ENCODE assay signal across 1 cellular context in the genomic region with DNA sequence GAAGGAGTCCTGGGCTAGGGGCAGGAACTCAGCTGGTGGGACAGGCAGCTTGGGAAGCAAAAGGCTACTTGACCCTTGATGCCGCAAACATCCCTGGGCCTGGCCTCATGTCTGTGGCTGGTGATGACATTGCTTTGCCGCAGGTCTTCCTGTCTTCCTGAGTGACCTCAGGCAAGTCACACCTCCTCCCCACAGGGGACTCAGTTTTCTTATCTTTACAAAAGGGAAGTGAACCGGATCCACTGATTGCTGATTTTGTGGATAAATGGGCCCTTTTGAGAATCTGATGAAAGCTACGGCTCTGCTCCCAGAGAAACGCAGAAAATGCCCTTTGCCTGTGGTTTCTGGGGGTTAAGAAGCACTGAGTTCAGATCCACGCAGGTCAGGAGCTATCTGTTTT.
TF ChIP-seq lines count a peak whose summit lies in the region.

No MANE protein-coding gene starts in this region.

TF ChIP-seq in K562, 482 proteins besides CTCF, POLR2A, EP300 and RAD21 (continued from another document):
- TF ChIP-seq, protein P1, sequence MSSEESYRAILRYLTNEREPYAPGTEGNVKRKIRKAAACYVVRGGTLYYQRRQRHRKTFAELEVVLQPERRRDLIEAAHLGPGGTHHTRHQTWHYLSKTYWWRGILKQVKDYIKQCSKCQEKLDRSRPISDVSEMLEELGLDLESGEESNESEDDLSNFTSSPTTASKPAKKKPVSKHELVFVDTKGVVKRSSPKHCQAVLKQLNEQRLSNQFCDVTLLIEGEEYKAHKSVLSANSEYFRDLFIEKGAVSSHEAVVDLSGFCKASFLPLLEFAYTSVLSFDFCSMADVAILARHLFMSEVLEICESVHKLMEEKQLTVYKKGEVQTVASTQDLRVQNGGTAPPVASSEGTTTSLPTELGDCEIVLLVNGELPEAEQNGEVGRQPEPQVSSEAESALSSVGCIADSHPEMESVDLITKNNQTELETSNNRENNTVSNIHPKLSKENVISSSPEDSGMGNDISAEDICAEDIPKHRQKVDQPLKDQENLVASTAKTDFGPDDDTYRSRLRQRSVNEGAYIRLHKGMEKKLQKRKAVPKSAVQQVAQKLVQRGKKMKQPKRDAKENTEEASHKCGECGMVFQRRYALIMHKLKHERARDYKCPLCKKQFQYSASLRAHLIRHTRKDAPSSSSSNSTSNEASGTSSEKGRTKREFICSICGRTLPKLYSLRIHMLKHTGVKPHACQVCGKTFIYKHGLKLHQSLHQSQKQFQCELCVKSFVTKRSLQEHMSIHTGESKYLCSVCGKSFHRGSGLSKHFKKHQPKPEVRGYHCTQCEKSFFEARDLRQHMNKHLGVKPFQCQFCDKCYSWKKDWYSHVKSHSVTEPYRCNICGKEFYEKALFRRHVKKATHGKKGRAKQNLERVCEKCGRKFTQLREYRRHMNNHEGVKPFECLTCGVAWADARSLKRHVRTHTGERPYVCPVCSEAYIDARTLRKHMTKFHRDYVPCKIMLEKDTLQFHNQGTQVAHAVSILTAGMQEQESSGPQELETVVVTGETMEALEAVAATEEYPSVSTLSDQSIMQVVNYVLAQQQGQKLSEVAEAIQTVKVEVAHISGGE (CRISPR knock-in tag; IDR thresholded peaks at IDR 0.05): no peak
- TF ChIP-seq NR2C2 (CRISPR knock-in tag; IDR thresholded peaks at IDR 0.05) (peak; percentile 74; the same call in 1 of the 2 replicates), NR2C2 (tag; IDR thresholded peaks at IDR 0.05) (peak; percentile 93)
- TF ChIP-seq, protein P2, sequence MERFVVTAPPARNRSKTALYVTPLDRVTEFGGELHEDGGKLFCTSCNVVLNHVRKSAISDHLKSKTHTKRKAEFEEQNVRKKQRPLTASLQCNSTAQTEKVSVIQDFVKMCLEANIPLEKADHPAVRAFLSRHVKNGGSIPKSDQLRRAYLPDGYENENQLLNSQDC (CRISPR knock-in tag; IDR thresholded peaks at IDR 0.05): no peak
- TF ChIP-seq, protein P3, sequence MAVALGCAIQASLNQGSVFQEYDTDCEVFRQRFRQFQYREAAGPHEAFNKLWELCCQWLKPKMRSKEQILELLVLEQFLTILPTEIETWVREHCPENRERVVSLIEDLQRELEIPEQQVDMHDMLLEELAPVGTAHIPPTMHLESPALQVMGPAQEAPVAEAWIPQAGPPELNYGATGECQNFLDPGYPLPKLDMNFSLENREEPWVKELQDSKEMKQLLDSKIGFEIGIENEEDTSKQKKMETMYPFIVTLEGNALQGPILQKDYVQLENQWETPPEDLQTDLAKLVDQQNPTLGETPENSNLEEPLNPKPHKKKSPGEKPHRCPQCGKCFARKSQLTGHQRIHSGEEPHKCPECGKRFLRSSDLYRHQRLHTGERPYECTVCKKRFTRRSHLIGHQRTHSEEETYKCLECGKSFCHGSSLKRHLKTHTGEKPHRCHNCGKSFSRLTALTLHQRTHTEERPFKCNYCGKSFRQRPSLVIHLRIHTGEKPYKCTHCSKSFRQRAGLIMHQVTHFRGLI (CRISPR knock-in tag; IDR thresholded peaks at IDR 0.05): no peak
